In genomic region chr15:90234519-90234988, GRCh38 we compare ENCODE assay signal across 8 cellular contexts. TPM values are rescaled to one million over a fixed set of nuclear protein-coding genes. Genes with fewer than 3 reads are reported as not detected.
DNase-seq lines count a peak whose midpoint lies in the region; ATAC-seq and TF ChIP-seq lines count a peak whose summit lies in the region.

No MANE protein-coding gene starts in this region.

- H3K27me3 Mint-ChIP-seq in progenitor cell of endocrine pancreas = no peaks in the 10 kb centered on the region

- H3K27me3 ChIP-seq in OCI-LY3 (ENCODE audit: low read depth, low read length) = no peaks in the 10 kb centered on the region

- no peaks in the 10 kb centered on the region for H3K9me3 ChIP-seq in OCI-LY3 (ENCODE audit: insufficient read depth, low read length)

- peak overlapping the region; percentile 80 for H3K9ac ChIP-seq in OCI-LY3 (ENCODE audit: low read length)

- peaks cover 4% of the 10 kb centered on the region; the same call in 1 of the 2 replicates for H3K79me2 ChIP-seq in OCI-LY3 (ENCODE audit: low read length)

- DNase-seq in ELR (ENCODE audit: low read depth) (peak; percentile 26), epithelial cell of esophagus (ENCODE audit: low read depth) (no peak), progenitor cell of endocrine pancreas (ENCODE audit: low spot score, unreplicated experiment) (no peak), posterior vena cava (ENCODE audit: low spot score) (no peak), Ammon's horn (ENCODE audit: low spot score) (no peak)

- H3K4me2 ChIP-seq in OCI-LY3 (ENCODE audit: low read length) = peak overlapping the region; percentile 76

- TF ChIP-seq CTCF in OCI-LY3 (IDR thresholded peaks at IDR 0.05; ENCODE audit: low read depth, low read length) (no peak), epithelial cell of esophagus (IDR thresholded peaks at IDR 0.05; ENCODE audit: insufficient read depth, low read depth, low read length, missing control alignments) (no peak), progenitor cell of endocrine pancreas (IDR thresholded peaks at IDR 0.05; ENCODE audit: unreplicated experiment) (no peak)

- peak overlapping the region; percentile 93 for H2AFZ ChIP-seq in OCI-LY3 (ENCODE audit: low read depth, low read length)

- ATAC-seq in HG03432 (IDR thresholded peaks at IDR 0.05; ENCODE audit: unreplicated experiment) = no peak
- ATAC-seq in HG02885 (IDR thresholded peaks at IDR 0.05; ENCODE audit: poor library complexity, unreplicated experiment) = no peak

- H3K4me3 Mint-ChIP-seq in progenitor cell of endocrine pancreas (ENCODE audit: low read depth) = peak overlapping the region; percentile 80

- H3K27ac ChIP-seq in OCI-LY3 (ENCODE audit: low read length) = no peak overlapping the region

- peaks cover 7% of the 10 kb centered on the region for H3K36me3 ChIP-seq in OCI-LY3 (replicated peaks; ENCODE audit: low read depth, low read length)

- H3K4me1 ChIP-seq in OCI-LY3 (ENCODE audit: low read length) = peaks cover 11% of the 10 kb centered on the region

- H3K27ac Mint-ChIP-seq in progenitor cell of endocrine pancreas = peak overlapping the region; percentile 84

- H3K36me3 Mint-ChIP-seq in progenitor cell of endocrine pancreas (ENCODE audit: insufficient read depth) = peaks cover 6% of the 10 kb centered on the region

- no peaks in the 10 kb centered on the region; the same call in 1 of the 2 replicates for H4K20me1 ChIP-seq in OCI-LY3 (ENCODE audit: insufficient read depth, low read length)

- H3K4me1 Mint-ChIP-seq in progenitor cell of endocrine pancreas (ENCODE audit: low read depth) = peaks cover 12% of the 10 kb centered on the region

- H3K4me3 ChIP-seq in OCI-LY3 (ENCODE audit: low read length) = peak overlapping the region; percentile 84
- H3K4me3 ChIP-seq in epithelial cell of esophagus (ENCODE audit: low read length) = peak overlapping the region; percentile 56

- intact Hi-C loops in posterior vena cava (cut with DNase I) = loop anchor here in 1 of 2 donors (10.0 kb wide), 1 partner anchor 480 kb away; the partner anchor contains the start of gene MESP1

- no peaks in the 10 kb centered on the region for H3K9me3 Mint-ChIP-seq in progenitor cell of endocrine pancreas (ENCODE audit: low read depth)

RNA-seq across cellular contexts. Expression of gene GDPGP1, which starts 0.5 kb away (rescaled TPM):
- 7.8 and 8.6 TPM in 2 replicates for total RNA-seq in progenitor cell of endocrine pancreas
- total RNA-seq in posterior vena cava = 1 to 10 TPM; 4.1 to 5.9 TPM

RNA-seq across cellular contexts. Expression of gene CIB1, which starts 0.8 kb away (rescaled TPM):
- total RNA-seq in progenitor cell of endocrine pancreas (28.3 and 30.3 TPM in 2 replicates), posterior vena cava (10 to 100 TPM; 37.5 to 41.6 TPM)

RNA-seq across cellular contexts. Expression of gene TTLL13, which starts 14.8 kb away (rescaled TPM):
- 0.69 TPM in 1 of 2 replicates, not detected in the other for total RNA-seq in progenitor cell of endocrine pancreas
- not detected for total RNA-seq in posterior vena cava

RNA-seq across cellular contexts. Expression of gene NGRN, which starts 30.9 kb away (rescaled TPM):
- total RNA-seq in progenitor cell of endocrine pancreas = 110 and 121 TPM in 2 replicates
- 10 to 100 TPM; 81.6 to 89.7 TPM for total RNA-seq in posterior vena cava

RNA-seq across cellular contexts. Expression of gene SEMA4B, which starts 33.4 kb away (rescaled TPM):
- total RNA-seq in progenitor cell of endocrine pancreas (36.4 and 41.9 TPM in 2 replicates), posterior vena cava (10 to 100 TPM; 21.1 to 22.7 TPM)
